22 cellular contexts compared by ENCODE assay signal in genomic region chr16:69157189-69157588, GRCh38. TPM values are rescaled to one million over a fixed set of nuclear protein-coding genes. Genes with fewer than 3 reads are reported as not detected.
DNase-seq lines count a peak whose midpoint lies in the region; ATAC-seq and TF ChIP-seq lines count a peak whose summit lies in the region.
"Had no signal": no experiment of that assay in that cellular context is flagged by ENCODE, and none has a peak within 500 bp of the region (broad histone marks: within the 10 kb centered on the region; RNA-seq: fewer than 3 reads in every experiment).

No MANE protein-coding gene starts in this region.

- peak overlapping the region; percentile 6 for H3K27ac Mint-ChIP-seq in activated CD4-positive, alpha-beta T cell treated with anti-CD3 and anti-CD28 coated beads, Interleukin-2, amount 10 ng/mL, durations not matched to agents 24 days and 14 days
- H3K27ac Mint-ChIP-seq in activated naive CD4-positive, alpha-beta T cell treated with anti-CD3 and anti-CD28 coated beads for 36 hours: peak overlapping the region; percentile 64
- H3K27ac Mint-ChIP-seq in activated T-helper 2 cell treated with anti-CD3 and anti-CD28 coated beads, Interferon-gamma antibody, Interleukin-2, Interleukin-4, amounts not matched to agents 10 μg/mL and 5 μg/mL and 100 μg/mL, durations not matched to agents 14 hours and 24 hours and 36 hours: peak overlapping the region; percentile 36
- peak overlapping the region; percentile 45 for H3K27ac Mint-ChIP-seq in stimulated activated effector memory CD8-positive, alpha-beta T cell treated with anti-CD3 and anti-CD28 coated beads, Interleukin-12 subunit alpha, Interleukin-12 subunit beta, amount 100 ng/mL, for 72 hours

- ATAC-seq in stimulated activated effector memory CD8-positive, alpha-beta T cell treated with anti-CD3 and anti-CD28 coated beads, Interleukin-12 subunit alpha, Interleukin-12 subunit beta, amount 100 ng/mL, for 72 hours: no peak
- no peak for ATAC-seq in HG02852 (IDR thresholded peaks at IDR 0.05; ENCODE audit: unreplicated experiment)

- peaks cover 76% of the 10 kb centered on the region for H3K36me3 Mint-ChIP-seq in activated CD4-positive, alpha-beta T cell treated with anti-CD3 and anti-CD28 coated beads, Interleukin-2, amount 10 ng/mL, durations not matched to agents 24 days and 14 days (ENCODE audit: low read depth)
- H3K36me3 Mint-ChIP-seq in activated naive CD4-positive, alpha-beta T cell treated with anti-CD3 and anti-CD28 coated beads for 36 hours (ENCODE audit: low read depth): peaks cover 55% of the 10 kb centered on the region
- peaks cover 72% of the 10 kb centered on the region for H3K36me3 Mint-ChIP-seq in activated T-helper 2 cell treated with anti-CD3 and anti-CD28 coated beads, Interferon-gamma antibody, Interleukin-2, Interleukin-4, amounts not matched to agents 10 μg/mL and 5 μg/mL and 100 μg/mL, durations not matched to agents 14 hours and 24 hours and 36 hours (ENCODE audit: low read depth)
- peaks cover 100% of the 10 kb centered on the region for H3K36me3 Mint-ChIP-seq in stimulated activated effector memory CD8-positive, alpha-beta T cell treated with anti-CD3 and anti-CD28 coated beads, Interleukin-12 subunit alpha, Interleukin-12 subunit beta, amount 100 ng/mL, for 72 hours

- TF ChIP-seq CTCF in GM13976 (IDR thresholded peaks at IDR 0.05; ENCODE audit: borderline replicate concordance, control extremely low read depth, extremely low read depth, insufficient read depth, missing control alignments): no peak

- in situ Hi-C loops in GM13976 (cut with MboI; ENCODE audit: low sequenced_read_pairs, unreplicated experiment): loop anchor here (10.0 kb wide), 1 partner anchor 128 kb away; no protein-coding TSS in a partner anchor

- no peaks in the 10 kb centered on the region for H3K9me3 Mint-ChIP-seq in activated CD4-positive, alpha-beta T cell treated with anti-CD3 and anti-CD28 coated beads, Interleukin-2, amount 10 ng/mL, durations not matched to agents 24 days and 14 days
- H3K9me3 Mint-ChIP-seq in activated naive CD4-positive, alpha-beta T cell treated with anti-CD3 and anti-CD28 coated beads for 36 hours: no peaks in the 10 kb centered on the region
- no peaks in the 10 kb centered on the region for H3K9me3 Mint-ChIP-seq in activated T-helper 2 cell treated with anti-CD3 and anti-CD28 coated beads, Interferon-gamma antibody, Interleukin-2, Interleukin-4, amounts not matched to agents 10 μg/mL and 5 μg/mL and 100 μg/mL, durations not matched to agents 14 hours and 24 hours and 36 hours
- H3K9me3 Mint-ChIP-seq in stimulated activated effector memory CD8-positive, alpha-beta T cell treated with anti-CD3 and anti-CD28 coated beads, Interleukin-12 subunit alpha, Interleukin-12 subunit beta, amount 100 ng/mL, for 72 hours: no peaks in the 10 kb centered on the region
- H3K9me3 Mint-ChIP-seq: IgD-negative memory B cell had no signal

- H3K27me3 Mint-ChIP-seq in activated CD4-positive, alpha-beta T cell treated with anti-CD3 and anti-CD28 coated beads, Interleukin-2, amount 10 ng/mL, durations not matched to agents 24 days and 14 days: no peaks in the 10 kb centered on the region
- no peaks in the 10 kb centered on the region for H3K27me3 Mint-ChIP-seq in activated naive CD4-positive, alpha-beta T cell treated with anti-CD3 and anti-CD28 coated beads for 36 hours (ENCODE audit: low read depth)
- no peaks in the 10 kb centered on the region for H3K27me3 Mint-ChIP-seq in activated T-helper 2 cell treated with anti-CD3 and anti-CD28 coated beads, Interferon-gamma antibody, Interleukin-2, Interleukin-4, amounts not matched to agents 10 μg/mL and 5 μg/mL and 100 μg/mL, durations not matched to agents 14 hours and 24 hours and 36 hours (ENCODE audit: low read depth)
- H3K27me3 Mint-ChIP-seq: IgD-negative memory B cell had no signal

- peaks cover 14% of the 10 kb centered on the region for H3K4me1 Mint-ChIP-seq in activated CD4-positive, alpha-beta T cell treated with anti-CD3 and anti-CD28 coated beads, Interleukin-2, amount 10 ng/mL, durations not matched to agents 24 days and 14 days
- peaks cover 18% of the 10 kb centered on the region for H3K4me1 Mint-ChIP-seq in activated naive CD4-positive, alpha-beta T cell treated with anti-CD3 and anti-CD28 coated beads for 36 hours (ENCODE audit: low read depth)
- H3K4me1 Mint-ChIP-seq in activated T-helper 2 cell treated with anti-CD3 and anti-CD28 coated beads, Interferon-gamma antibody, Interleukin-2, Interleukin-4, amounts not matched to agents 10 μg/mL and 5 μg/mL and 100 μg/mL, durations not matched to agents 14 hours and 24 hours and 36 hours (ENCODE audit: low read depth): peaks cover 9% of the 10 kb centered on the region
- H3K4me1 Mint-ChIP-seq in stimulated activated effector memory CD8-positive, alpha-beta T cell treated with anti-CD3 and anti-CD28 coated beads, Interleukin-12 subunit alpha, Interleukin-12 subunit beta, amount 100 ng/mL, for 72 hours: peaks cover 5% of the 10 kb centered on the region
- H3K4me1 Mint-ChIP-seq: IgD-negative memory B cell had no signal

- CTCF ChIA-PET in activated naive CD4-positive, alpha-beta T cell treated with anti-CD3 and anti-CD28 coated beads for 36 hours (lab: Charles Lee): interaction anchor here (0.5 to 1.6 kb wide), 4 partner anchors 10 to 131 kb away, joined by 3 to 6 read pairs (median 4); no protein-coding TSS in a partner anchor

- no peak overlapping the region for H3K4me3 Mint-ChIP-seq in activated CD4-positive, alpha-beta T cell treated with anti-CD3 and anti-CD28 coated beads, Interleukin-2, amount 10 ng/mL, durations not matched to agents 24 days and 14 days
- no peak overlapping the region for H3K4me3 Mint-ChIP-seq in activated naive CD4-positive, alpha-beta T cell treated with anti-CD3 and anti-CD28 coated beads for 36 hours
- no peak overlapping the region for H3K4me3 Mint-ChIP-seq in activated T-helper 2 cell treated with anti-CD3 and anti-CD28 coated beads, Interferon-gamma antibody, Interleukin-2, Interleukin-4, amounts not matched to agents 10 μg/mL and 5 μg/mL and 100 μg/mL, durations not matched to agents 14 hours and 24 hours and 36 hours (ENCODE audit: low read depth)
- no peak overlapping the region for H3K4me3 Mint-ChIP-seq in stimulated activated effector memory CD8-positive, alpha-beta T cell treated with anti-CD3 and anti-CD28 coated beads, Interleukin-12 subunit alpha, Interleukin-12 subunit beta, amount 100 ng/mL, for 72 hours

- intact Hi-C loops in activated CD4-positive, alpha-beta T cell treated with anti-CD3 and anti-CD28 coated beads, Interleukin-2, amount 10 ng/mL, durations not matched to agents 24 days and 14 days (cut with micrococcal nuclease): no loop called here
- intact Hi-C loops in activated naive CD4-positive, alpha-beta T cell treated with anti-CD3 and anti-CD28 coated beads for 36 hours (cut with micrococcal nuclease): no loop called here
- intact Hi-C loops in activated T-helper 2 cell treated with anti-CD3 and anti-CD28 coated beads, Interferon-gamma antibody, Interleukin-2, Interleukin-4, amounts not matched to agents 10 μg/mL and 5 μg/mL and 100 μg/mL, durations not matched to agents 14 hours and 24 hours and 36 hours (cut with micrococcal nuclease): no loop called here

- no peak for DNase-seq in activated CD4-positive, alpha-beta T cell treated with anti-CD3 and anti-CD28 coated beads, Interleukin-2, amount 10 ng/mL, durations not matched to agents 24 days and 14 days
- DNase-seq in activated CD4-positive, alpha-beta T cell treated with anti-CD3 and anti-CD28 coated beads for 1 hour: no peak
- DNase-seq in activated naive CD4-positive, alpha-beta T cell treated with anti-CD3 and anti-CD28 coated beads for 36 hours: no peak
- no peak for DNase-seq in activated naive CD4-positive, alpha-beta T cell (lab: John Stamatoyannopoulos, UW)
- no peak for DNase-seq in activated T-helper 2 cell treated with anti-CD3 and anti-CD28 coated beads, Interferon-gamma antibody, Interleukin-2, Interleukin-4, amounts not matched to agents 10 μg/mL and 5 μg/mL and 100 μg/mL, durations not matched to agents 14 hours and 24 hours and 36 hours (ENCODE audit: low spot score)
- DNase-seq in stimulated activated effector memory CD8-positive, alpha-beta T cell treated with anti-CD3 and anti-CD28 coated beads, Interleukin-12 subunit alpha, Interleukin-12 subunit beta, amount 100 ng/mL, for 72 hours (ENCODE audit: low spot score in 2 of 2): no peak
- DNase-seq in GM13976 (ENCODE audit: low spot score): no peak
- DNase-seq: AML-193, C1 segment of cervical spinal cord, DMS53, GF-D8, MV-4-11, NCI-H1105 treated with DMSO at 0.1 percent for 48 hours, NCI-H2029 treated with DMSO at 0.1 percent for 48 hours, NCI-H226, NCI-H510A treated with DMSO at 0.1 percent for 48 hours, NCI-H748 treated with DMSO at 0.1 percent for 48 hours, PC-9, RPMI8226, SHP77 had no signal

RNA-seq across cellular contexts. Expression of gene UTP4, which starts 24.7 kb away (rescaled TPM):
- total RNA-seq in activated CD4-positive, alpha-beta T cell treated with anti-CD3 and anti-CD28 coated beads, Interleukin-2, amount 10 ng/mL, durations not matched to agents 24 days and 14 days: 126 and 131 TPM in 2 replicates
- total RNA-seq in activated naive CD4-positive, alpha-beta T cell treated with anti-CD3 and anti-CD28 coated beads for 36 hours: 10 to 100 TPM; 62.6 to 69.8 TPM
- total RNA-seq in activated T-helper 2 cell treated with anti-CD3 and anti-CD28 coated beads, Interferon-gamma antibody, Interleukin-2, Interleukin-4, amounts not matched to agents 10 μg/mL and 5 μg/mL and 100 μg/mL, durations not matched to agents 14 hours and 24 hours and 36 hours: 104 and 107 TPM in 2 replicates

RNA-seq across cellular contexts. Expression of gene CHTF8, which starts 24.8 kb away (rescaled TPM):
- total RNA-seq in activated CD4-positive, alpha-beta T cell treated with anti-CD3 and anti-CD28 coated beads, Interleukin-2, amount 10 ng/mL, durations not matched to agents 24 days and 14 days: 124 and 138 TPM in 2 replicates
- total RNA-seq in activated naive CD4-positive, alpha-beta T cell treated with anti-CD3 and anti-CD28 coated beads for 36 hours: 100 to 1,000 TPM; 114 to 117 TPM
- total RNA-seq in activated T-helper 2 cell treated with anti-CD3 and anti-CD28 coated beads, Interferon-gamma antibody, Interleukin-2, Interleukin-4, amounts not matched to agents 10 μg/mL and 5 μg/mL and 100 μg/mL, durations not matched to agents 14 hours and 24 hours and 36 hours: 121 and 138 TPM in 2 replicates

RNA-seq across cellular contexts. Expression of gene SNTB2, which starts 29.8 kb away (rescaled TPM):
- total RNA-seq in activated CD4-positive, alpha-beta T cell treated with anti-CD3 and anti-CD28 coated beads, Interleukin-2, amount 10 ng/mL, durations not matched to agents 24 days and 14 days: 21.4 and 23.3 TPM in 2 replicates
- total RNA-seq in activated naive CD4-positive, alpha-beta T cell treated with anti-CD3 and anti-CD28 coated beads for 36 hours: 1 to 10 TPM; 7.3 to 7.8 TPM
- 29.8 and 30.4 TPM in 2 replicates for total RNA-seq in activated T-helper 2 cell treated with anti-CD3 and anti-CD28 coated beads, Interferon-gamma antibody, Interleukin-2, Interleukin-4, amounts not matched to agents 10 μg/mL and 5 μg/mL and 100 μg/mL, durations not matched to agents 14 hours and 24 hours and 36 hours

RNA-seq across cellular contexts. Expression of gene HAS3, which starts 51.7 kb away (rescaled TPM):
- total RNA-seq in activated CD4-positive, alpha-beta T cell treated with anti-CD3 and anti-CD28 coated beads, Interleukin-2, amount 10 ng/mL, durations not matched to agents 24 days and 14 days: 0.56 and 0.64 TPM in 2 replicates
- total RNA-seq in activated naive CD4-positive, alpha-beta T cell treated with anti-CD3 and anti-CD28 coated beads for 36 hours: under 1 TPM; 0.20 to 0.31 TPM
- 1.1 and 1.2 TPM in 2 replicates for total RNA-seq in activated T-helper 2 cell treated with anti-CD3 and anti-CD28 coated beads, Interferon-gamma antibody, Interleukin-2, Interleukin-4, amounts not matched to agents 10 μg/mL and 5 μg/mL and 100 μg/mL, durations not matched to agents 14 hours and 24 hours and 36 hours

Comparison
In these comparisons a context has a peak if more than half of its experiments do, and no peak if none do; other contexts are left out.
1. H3K27ac Mint-ChIP-seq: peak in every context shown above with its lines; median percentile 64 in activated naive CD4-positive, alpha-beta T cell treated with anti-CD3 and anti-CD28 coated beads for 36 hours; 45 in stimulated activated effector memory CD8-positive, alpha-beta T cell treated with anti-CD3 and anti-CD28 coated beads, Interleukin-12 subunit alpha, Interleukin-12 subunit beta, amount 100 ng/mL, for 72 hours; 36 in activated T-helper 2 cell treated with anti-CD3 and anti-CD28 coated beads, Interferon-gamma antibody, Interleukin-2, Interleukin-4, amounts not matched to agents 10 μg/mL and 5 μg/mL and 100 μg/mL, durations not matched to agents 14 hours and 24 hours and 36 hours; 6 in activated CD4-positive, alpha-beta T cell treated with anti-CD3 and anti-CD28 coated beads, Interleukin-2, amount 10 ng/mL, durations not matched to agents 24 days and 14 days.